18 cellular contexts compared by ENCODE assay signal in the genomic region with DNA sequence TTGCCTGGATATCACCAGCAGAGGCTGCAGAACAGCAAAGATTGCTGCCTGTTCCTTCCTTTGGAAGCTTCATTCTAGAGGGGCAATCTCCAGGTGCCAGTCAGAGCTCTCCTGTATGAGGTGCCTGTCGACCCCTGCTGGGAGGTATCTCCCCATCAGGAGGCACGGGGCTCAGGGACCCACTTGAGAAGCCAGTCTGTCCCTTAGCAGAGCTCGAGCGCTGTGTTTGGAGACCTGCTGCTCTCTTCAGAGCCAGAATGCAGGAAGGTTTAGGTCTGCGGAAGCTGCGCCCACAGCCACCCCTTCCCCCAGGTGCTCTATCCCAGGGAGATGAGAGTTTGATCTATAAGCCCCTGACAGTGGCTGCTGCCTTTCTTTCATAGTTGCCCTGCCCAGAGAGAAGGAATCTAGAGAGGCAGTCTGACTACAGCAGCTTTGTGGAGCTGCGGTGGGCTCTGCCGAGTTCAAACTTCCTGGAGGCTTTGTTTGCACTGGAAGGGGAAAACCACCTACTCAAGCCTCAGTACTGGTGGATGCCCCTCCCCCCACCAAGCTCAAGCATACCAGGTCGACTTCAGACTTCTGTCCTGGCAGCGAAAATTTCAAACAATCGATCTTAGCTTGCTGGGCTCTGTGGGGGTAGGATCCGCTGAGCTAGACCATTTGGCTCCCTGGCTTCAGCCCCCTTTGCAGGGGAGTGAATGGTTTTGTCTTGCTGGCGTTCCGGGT. TPM values are rescaled to one million over a fixed set of nuclear protein-coding genes. Genes with fewer than 3 reads are reported as not detected.
"Had no signal": no experiment of that assay in that cellular context is flagged by ENCODE, and none has a peak within 500 bp of the region (broad histone marks: within the 10 kb centered on the region; RNA-seq: fewer than 3 reads in every experiment).

No MANE protein-coding gene starts in this region.

- DNase-seq: activated CD4-positive, alpha-beta T cell treated with anti-CD3 and anti-CD28 coated beads for 4 hours; activated CD8-positive, alpha-beta memory T cell treated with anti-CD3 and anti-CD28 coated beads for 24 hours; activated naive CD4-positive, alpha-beta T cell treated with anti-CD3 and anti-CD28 coated beads, Interleukin-2, amount 10 ng/mL, durations not matched to agents 7 days and 5 days; caudate nucleus; cortex of kidney; effector memory CD4-positive, alpha-beta T cell; hippocampal formation; left cardiac atrium; naive thymus-derived CD4-positive, alpha-beta T cell; occipital lobe; psoas muscle; stimulated activated naive CD4-positive, alpha-beta T cell; substantia nigra; T1000; transverse colon had no signal

- H3K4me1 ChIP-seq: psoas muscle, transverse colon had no signal

- H3K36me3 ChIP-seq: transverse colon had no signal

- H3K27me3 ChIP-seq: transverse colon had no signal

- H3K9me3 ChIP-seq: psoas muscle, transverse colon had no signal

- H3K27ac ChIP-seq: psoas muscle, transverse colon, VCaP had no signal

- H3K4me3 ChIP-seq: lung, psoas muscle, transverse colon had no signal

RNA-seq across cellular contexts. Expression of a gene that starts 57.9 kb away (rescaled TPM):
- total RNA-seq: mononuclear cell; naive thymus-derived CD4-positive, alpha-beta T cell had no signal
- polyA plus RNA-seq: naive thymus-derived CD4-positive, alpha-beta T cell had no signal
